25 cellular contexts compared by ENCODE assay signal in genomic region chr10:1944487-1944886, GRCh38.
"Had no signal": no experiment of that assay in that cellular context is flagged by ENCODE, and none has a peak within 500 bp of the region (broad histone marks: within the 10 kb centered on the region; RNA-seq: fewer than 3 reads in every experiment).

No MANE protein-coding gene starts in this region.

- H3K27me3 ChIP-seq: esophagus squamous epithelium, hepatocyte, neural progenitor cell, ovary, right atrium auricular region, sigmoid colon had no signal

- H3K9me3 Mint-ChIP-seq: memory B cell, neural progenitor cell had no signal

- H2AFZ ChIP-seq: hepatocyte, neural progenitor cell had no signal

- H3K4me3 Mint-ChIP-seq: memory B cell; mesothelial cell of epicardium; neural progenitor cell; stimulated activated naive B cell treated with anti-CD40 and anti-IgM and Interleukin-4, amounts not matched to agents 10 μg/mL and 1 μg/mL and 100 μg/mL, for 72 hours had no signal

- H3K9ac ChIP-seq: neural progenitor cell had no signal

- ATAC-seq: gastroesophageal sphincter; left cardiac atrium; lower lobe of right lung; stimulated activated naive B cell treated with anti-CD40 and anti-IgM and Interleukin-4, amounts not matched to agents 10 μg/mL and 1 μg/mL and 100 μg/mL, for 72 hours had no signal

- DNase-seq: cortex of kidney; dorsolateral prefrontal cortex; effector CD8-positive, alpha-beta T cell; esophagus squamous epithelium; foreskin fibroblast; head of caudate nucleus; kidney; left cardiac atrium; left ventricle myocardium inferior; lower lobe of right lung; nucleus accumbens; ovary; sigmoid colon; stimulated activated CD4-positive, alpha-beta T cell treated with anti-CD3 and anti-CD28 coated beads, Interleukin-2, amount 100 ng/mL, for 24 hours; stimulated activated CD4-positive, alpha-beta T cell treated with anti-CD3 and anti-CD28 coated beads, Interleukin-4, amount 100 ng/mL, for 4 hours; stimulated activated naive B cell treated with anti-CD40 and anti-IgM and Interleukin-4, amounts not matched to agents 10 μg/mL and 1 μg/mL and 100 μg/mL, for 72 hours; trophoblast cell had no signal

- H3K36me3 Mint-ChIP-seq: memory B cell, mesothelial cell of epicardium, neural progenitor cell had no signal

- H3K36me3 ChIP-seq: esophagus squamous epithelium, gastroesophageal sphincter, left ventricle myocardium inferior, lower lobe of right lung, neural progenitor cell, right atrium auricular region, sigmoid colon had no signal

- H3K4me1 Mint-ChIP-seq: mesothelial cell of epicardium, neural progenitor cell had no signal

- H3K9me3 ChIP-seq: esophagus squamous epithelium, gastroesophageal sphincter, lower lobe of right lung, ovary, right atrium auricular region, sigmoid colon had no signal

- H3K27ac ChIP-seq: dorsolateral prefrontal cortex, epithelial cell of prostate, esophagus squamous epithelium, gastroesophageal sphincter, hepatocyte, left ventricle myocardium inferior, lower lobe of right lung, neural progenitor cell, ovary, right atrium auricular region, sigmoid colon, skin epidermis had no signal

- H3K27ac Mint-ChIP-seq: memory B cell; mesothelial cell of epicardium; neural progenitor cell; stimulated activated naive B cell treated with anti-CD40 and anti-IgM and Interleukin-4, amounts not matched to agents 10 μg/mL and 1 μg/mL and 100 μg/mL, for 72 hours had no signal

- H3K4me2 ChIP-seq: hepatocyte, neural progenitor cell had no signal

- H3K4me1 ChIP-seq: esophagus squamous epithelium, gastroesophageal sphincter, left ventricle myocardium inferior, lower lobe of right lung, neural progenitor cell, right atrium auricular region, sigmoid colon had no signal

- H3K4me3 ChIP-seq: dorsolateral prefrontal cortex, esophagus squamous epithelium, gastroesophageal sphincter, hepatocyte, left ventricle myocardium inferior, lower lobe of right lung, neural progenitor cell, ovary, right atrium auricular region, sigmoid colon, skin epidermis had no signal
